Comparison of ENCODE assay signal across 26 cellular contexts in genomic region chr2:117123362-117123761, GRCh38.
DNase-seq lines count a peak whose midpoint lies in the region; ATAC-seq, FAIRE-seq and TF ChIP-seq lines count a peak whose summit lies in the region.
"Had no signal": no experiment of that assay in that cellular context is flagged by ENCODE, and none has a peak within 500 bp of the region (broad histone marks: within the 10 kb centered on the region; RNA-seq: fewer than 3 reads in every experiment).

No MANE protein-coding gene starts in this region.

- H3K27ac ChIP-seq in HepG2 (ENCODE audit: extremely low read length, insufficient read depth, low read length) (no peak overlapping the region), right lobe of liver (no peak overlapping the region), H1 (ENCODE audit: low read depth, low read length) (no peak overlapping the region)
- H3K27ac ChIP-seq: 22Rv1, BLaER1 had no signal

- H3K4ac ChIP-seq in H1 (replicated peaks; ENCODE audit: insufficient read length, low read depth, low read length), result no peak overlapping the region

- H3K4me1 ChIP-seq in HepG2 (ENCODE audit: insufficient read depth, low read length) (no peaks in the 10 kb centered on the region), right lobe of liver (no peaks in the 10 kb centered on the region), H1 (replicated peaks in 1 of 4; ENCODE audit: control insufficient read depth in 3 of 4, insufficient read depth in 4 of 4, low read length in 3 of 4) (no peaks in the 10 kb centered on the region)
- H3K4me1 ChIP-seq: BE2C, BLaER1 had no signal

- no peaks in the 10 kb centered on the region for H3K4me1 Mint-ChIP-seq in activated T-cell treated with anti-CD3 and anti-CD28 coated beads, Interleukin-2, amount 50 U/mL, for 72 hours (ENCODE audit: low read depth)
- H3K4me1 Mint-ChIP-seq: CD14-positive monocyte; CD4-positive, alpha-beta memory T cell; CD4-positive, CD25-positive, alpha-beta regulatory T cell; CD8-positive, alpha-beta memory T cell had no signal

- H4K91ac ChIP-seq in H1 (replicated peaks; ENCODE audit: insufficient read length, low read length), result no peak overlapping the region

- no peak overlapping the region for H3K18ac ChIP-seq in H1 (ENCODE audit: extremely low read depth, low read length)

- TF ChIP-seq CTCF in HepG2 (CRISPR knock-in tag; IDR thresholded peaks at IDR 0.05), result no peak
- no peak for TF ChIP-seq CTCF in right lobe of liver (IDR thresholded peaks at IDR 0.05)
- TF ChIP-seq CTCF in LNCaP clone FGC (IDR thresholded peaks at IDR 0.05; ENCODE audit: control insufficient read depth, extremely low read depth, insufficient read depth), result no peak
- no peak for TF ChIP-seq CTCF in H1 (IDR thresholded peaks at IDR 0.05; ENCODE audit: control extremely low read depth in 1 of 3, insufficient read depth in 1 of 3, low read depth in 1 of 3, low read length in 3 of 3)

- H2AFZ ChIP-seq in HepG2 (ENCODE audit: low read length) (no peak overlapping the region), H1 (ENCODE audit: low read length) (no peak overlapping the region)

- no peak overlapping the region for H4K5ac ChIP-seq in H1 (ENCODE audit: insufficient read length, low read depth, low read length)

- CTCF ChIA-PET in HepG2 (lab: Yijun Ruan, JAX; ENCODE audit: low intra/inter-chr PET ratio, low total read pairs), result no interaction called here
- CTCF ChIA-PET in H1 (lab: Charles Lee; ENCODE audit: partially characterized antibody), result no interaction called here

- H4K20me1 ChIP-seq in HepG2 (ENCODE audit: insufficient read depth, low read length) (no peaks in the 10 kb centered on the region), H1 (replicated peaks in 1 of 2; ENCODE audit: control insufficient read depth in 1 of 2, insufficient read depth in 2 of 2, low read length in 2 of 2) (no peaks in the 10 kb centered on the region)
- H4K20me1 ChIP-seq: BLaER1 had no signal

- H3K27me3 ChIP-seq in HepG2 (ENCODE audit: control insufficient read depth in 1 of 2, insufficient read depth in 2 of 2, low read length in 2 of 2) (no peaks in the 10 kb centered on the region), right lobe of liver (no peaks in the 10 kb centered on the region), H1 (replicated peaks in 1 of 4; ENCODE audit: control insufficient read depth in 3 of 4, extremely low read depth in 1 of 4, insufficient read depth in 3 of 4, low read length in 3 of 4) (no peaks in the 10 kb centered on the region)
- H3K27me3 ChIP-seq: BE2C, BLaER1 had no signal

- no TSS peak for BruUV-seq in HepG2 (replicated peaks; lab: Mats Ljungman, UMichigan)

- no peak overlapping the region for H2BK15ac ChIP-seq in H1 (ENCODE audit: low read length)

- H3K14ac ChIP-seq in H1 (ENCODE audit: insufficient read length), result no peak overlapping the region

- H3K4me3 ChIP-seq in HepG2 (replicated peaks in 1 of 3; ENCODE audit: insufficient read depth in 1 of 3, low read depth in 2 of 3, low read length in 3 of 3) (no peak overlapping the region; a peak in 1 of 6 replicates), right lobe of liver (no peak overlapping the region), LNCaP clone FGC (ENCODE audit: low read depth, low read length) (no peak overlapping the region), H1 (ENCODE audit: extremely low read depth in 1 of 4, insufficient read depth in 2 of 4, low read depth in 3 of 4, low read length in 4 of 4) (no peak overlapping the region)
- H3K4me3 ChIP-seq: BLaER1, GM12878 had no signal

- H3K9ac ChIP-seq in HepG2 (ENCODE audit: insufficient read depth, low read depth, low read length) (no peak overlapping the region), H1 (replicated peaks in 1 of 4; ENCODE audit: extremely low read depth in 1 of 4, low read depth in 3 of 4, low read length in 3 of 4) (no peak overlapping the region)
- H3K9ac ChIP-seq: BLaER1 had no signal

- FAIRE-seq in HepG2 (lab: Jason Lieb, UNC) (no peak), H1 (lab: Jason Lieb, UNC) (no peak)
- FAIRE-seq: GM12878, GM12892, GM18507 had no signal

- no peak overlapping the region for H2BK5ac ChIP-seq in H1 (ENCODE audit: low read depth, low read length)

- H3K4me3 Mint-ChIP-seq in activated T-cell treated with anti-CD3 and anti-CD28 coated beads, Interleukin-2, amount 50 U/mL, for 72 hours, result no peak overlapping the region
- H3K4me3 Mint-ChIP-seq: CD14-positive monocyte; CD4-positive, alpha-beta memory T cell; CD4-positive, CD25-positive, alpha-beta regulatory T cell; CD8-positive, alpha-beta memory T cell had no signal

- WGBS in HepG2 (ENCODE audit: low lambda C conversion rate), result 0% methylated on average over 1 of the region's 1 CpG
- 67% methylated on average over 1 of the region's 1 CpG for WGBS in right lobe of liver (ENCODE audit: insufficient coverage, low coverage, low lambda C conversion rate, missing lambda C conversion rate)
- 100% methylated on average over 1 of the region's 1 CpG; no CpG with 5 or more reads in 1 of the 2 experiments for WGBS in H1 (ENCODE audit: extremely low coverage in 1 of 2, insufficient coverage in 1 of 2, insufficient read length in 1 of 2, insufficient replicate concordance in 2 of 2, low coverage in 1 of 2, low lambda C conversion rate in 2 of 2, missing lambda C conversion rate in 1 of 2), 2 experiments

- H3K56ac ChIP-seq in H1 (replicated peaks; ENCODE audit: insufficient read length, low read depth, low read length), result no peak overlapping the region

- H3K27ac Mint-ChIP-seq in activated T-cell treated with anti-CD3 and anti-CD28 coated beads, Interleukin-2, amount 50 U/mL, for 72 hours, result no peak overlapping the region
- H3K27ac Mint-ChIP-seq: CD14-positive monocyte; CD4-positive, alpha-beta memory T cell; CD4-positive, CD25-positive, alpha-beta regulatory T cell; CD8-positive, alpha-beta memory T cell had no signal

- TF ChIP-seq RAD21 in HepG2 (CRISPR knock-in tag; IDR thresholded peaks at IDR 0.05) (no peak), H1 (IDR thresholded peaks at IDR 0.05 in 1 of 2, conservative IDR thresholded peaks at IDR 0.05 in 1 of 2; ENCODE audit: low read depth in 2 of 2, low read length in 2 of 2) (no peak)

- TF ChIP-seq EP300 in HepG2 (IDR thresholded peaks at IDR 0.05; ENCODE audit: low read depth in 2 of 2, low read length in 2 of 2), result no peak
- no peak for TF ChIP-seq EP300 in HepG2 (CRISPR knock-in tag; IDR thresholded peaks at IDR 0.05; ENCODE audit: borderline replicate concordance)
- TF ChIP-seq EP300 in H1 (IDR thresholded peaks at IDR 0.05; ENCODE audit: borderline replicate concordance in 1 of 2, low read depth in 2 of 2, low read length in 2 of 2), result no peak

- H2AK5ac ChIP-seq in H1 (ENCODE audit: low read depth, low read length), result no peak overlapping the region

- H3K23me2 ChIP-seq in H1 (ENCODE audit: low read depth, low read length), result no peaks in the 10 kb centered on the region

- no peak for DNase-seq in HepG2 (ENCODE audit: low spot score)
- no peak for DNase-seq in right lobe of liver
- peak; percentile 25 for DNase-seq in LNCaP clone FGC (ENCODE audit: low read depth)
- DNase-seq in H1 (ENCODE audit: low read depth in 1 of 2, low spot score in 2 of 2), result no peak
- DNase-seq in activated T-cell treated with anti-CD3 and anti-CD28 coated beads, Interleukin-2, amount 50 U/mL, for 72 hours, result no peak
- DNase-seq in T-helper 9 cell, result no peak
- DNase-seq: ACHN; BE2C; C1 segment of cervical spinal cord; CD4-positive, alpha-beta memory T cell; CD4-positive, CD25-positive, alpha-beta regulatory T cell; CD8-positive, alpha-beta memory T cell; COR-L47; DMS 273 treated with DMSO at 0.1 percent for 48 hours; DMS153; DMS53; DMS79; DND-41; EL; GDM1 had no signal

- H3K4me2 ChIP-seq in HepG2 (ENCODE audit: low read depth, low read length) (no peak overlapping the region), H1 (ENCODE audit: insufficient read depth in 1 of 2, low read depth in 2 of 2, low read length in 2 of 2) (no peak overlapping the region)
- H3K4me2 ChIP-seq: BLaER1 had no signal

- ATAC-seq in HepG2 (no peak), right lobe of liver (no peak)
- no peak for ATAC-seq in activated T-cell treated with anti-CD3 and anti-CD28 coated beads, Interleukin-2, amount 50 U/mL, for 72 hours (replicated peaks in 1 of 2)
- ATAC-seq: GM12878 had no signal

- H2BK12ac ChIP-seq in H1 (ENCODE audit: low read depth, low read length), result no peak overlapping the region

- H3K36me3 ChIP-seq in HepG2 (replicated peaks in 1 of 2; ENCODE audit: control insufficient read depth in 1 of 2, insufficient read depth in 2 of 2, low read length in 2 of 2) (no peaks in the 10 kb centered on the region), right lobe of liver (no peaks in the 10 kb centered on the region), H1 (ENCODE audit: control insufficient read depth in 2 of 4, insufficient read depth in 4 of 4, low read length in 3 of 4) (no peaks in the 10 kb centered on the region)
- H3K36me3 ChIP-seq: BE2C, BLaER1 had no signal

- H4K8ac ChIP-seq in H1 (ENCODE audit: extremely low read depth, insufficient read depth, low read length), result no peak overlapping the region

- H2BK20ac ChIP-seq in H1 (ENCODE audit: low read length), result no peak overlapping the region

- POLR2A ChIA-PET in HepG2 (lab: Yijun Ruan, JAX), result no interaction called here
- POLR2A ChIA-PET in H1 (lab: Charles Lee; ENCODE audit: partially characterized antibody), result no interaction called here

- no peaks in the 10 kb centered on the region for H3K27me3 Mint-ChIP-seq in activated T-cell treated with anti-CD3 and anti-CD28 coated beads, Interleukin-2, amount 50 U/mL, for 72 hours (ENCODE audit: low read depth)
- H3K27me3 Mint-ChIP-seq: CD4-positive, alpha-beta memory T cell; CD4-positive, CD25-positive, alpha-beta regulatory T cell; CD8-positive, alpha-beta memory T cell had no signal

- in situ Hi-C loops in HepG2 (cut with HindIII; ENCODE audit: extremely low pct_ligation_motif_present, low pct_unique_long_range_greater_than_20kb), result no loop called here

- no peak overlapping the region for H2BK120ac ChIP-seq in H1 (replicated peaks; ENCODE audit: low read depth, low read length)

- peaks cover 7 to 15% of the 10 kb centered on the region in 2 donors for H3K9me3 Mint-ChIP-seq in activated T-cell treated with anti-CD3 and anti-CD28 coated beads, Interleukin-2, amount 50 U/mL, for 72 hours

- TF ChIP-seq POLR2A in HepG2 (IDR thresholded peaks at IDR 0.05; ENCODE audit: insufficient read depth in 1 of 2, low read depth in 2 of 2, low read length in 2 of 2) (no peak), right lobe of liver (IDR thresholded peaks at IDR 0.05) (no peak), H1 (IDR thresholded peaks at IDR 0.05; ENCODE audit: control extremely low read depth in 1 of 2, low read depth in 2 of 2, low read length in 2 of 2) (no peak)

- no peaks in the 10 kb centered on the region for H3K36me3 Mint-ChIP-seq in activated T-cell treated with anti-CD3 and anti-CD28 coated beads, Interleukin-2, amount 50 U/mL, for 72 hours (ENCODE audit: insufficient read depth in 2 of 2)
- H3K36me3 Mint-ChIP-seq: CD14-positive monocyte; CD4-positive, alpha-beta memory T cell; CD4-positive, CD25-positive, alpha-beta regulatory T cell; CD8-positive, alpha-beta memory T cell had no signal

- no peak overlapping the region for H3K23ac ChIP-seq in H1 (ENCODE audit: insufficient read length)

- H3K9me3 ChIP-seq in HepG2 (ENCODE audit: low read length) (peaks cover 75% of the 10 kb centered on the region), right lobe of liver (no peaks in the 10 kb centered on the region), H1 (ENCODE audit: insufficient read depth in 2 of 2, low read depth in 1 of 2, low read length in 1 of 2) (no peaks in the 10 kb centered on the region)
- H3K9me3 ChIP-seq: BE2C, BLaER1 had no signal

- intact Hi-C loops in HepG2 (cut with micrococcal nuclease; ENCODE audit: unreplicated experiment) (no loop called here), right lobe of liver (cut with DNase I) (no loop called here)

- H3K79me2 ChIP-seq in HepG2 (ENCODE audit: insufficient read depth, low read length) (no peaks in the 10 kb centered on the region), H1 (ENCODE audit: control insufficient read depth in 1 of 2, insufficient read depth in 2 of 2, low read length in 2 of 2) (no peaks in the 10 kb centered on the region)

- H3K79me1 ChIP-seq in H1 (ENCODE audit: low read depth, low read length), result no peaks in the 10 kb centered on the region

Comparison
In these comparisons a context has a peak if more than half of its experiments do, and no peak if none do; other contexts are left out.
1. Of the 41 proteins assayed by ChIP-seq in both HepG2 and H1: peak only in HepG2: none; only in H1: none; in both: MAFK; in neither: 40.